In genomic region chr5:97100486-97100885, GRCh38 we compare ENCODE assay signal across 16 cellular contexts. TPM values are rescaled to one million over a fixed set of nuclear protein-coding genes. Genes with fewer than 3 reads are reported as not detected.
DNase-seq lines count a peak whose midpoint lies in the region; FAIRE-seq and TF ChIP-seq lines count a peak whose summit lies in the region.
"Had no signal": no experiment of that assay in that cellular context is flagged by ENCODE, and none has a peak within 500 bp of the region (broad histone marks: within the 10 kb centered on the region; RNA-seq: fewer than 3 reads in every experiment).

No MANE protein-coding gene starts in this region.

- FAIRE-seq in astrocyte (lab: Jason Lieb, UNC): no peak

- no peaks in the 10 kb centered on the region for H3K36me3 Mint-ChIP-seq in astrocyte (ENCODE audit: low read depth, unreplicated experiment)
- H3K36me3 Mint-ChIP-seq: CD4-positive, alpha-beta memory T cell had no signal

- H3K9me3 Mint-ChIP-seq in astrocyte (ENCODE audit: unreplicated experiment): no peaks in the 10 kb centered on the region
- H3K9me3 Mint-ChIP-seq: CD4-positive, alpha-beta memory T cell; H9 had no signal

- H3K4me2 ChIP-seq in astrocyte (ENCODE audit: low read length): no peak overlapping the region

- H3K4me3 ChIP-seq in astrocyte (ENCODE audit: insufficient read depth, low read depth, low read length) (no peak overlapping the region), fibroblast of pulmonary artery (replicated peaks; ENCODE audit: low read depth, low read length) (no peak overlapping the region), WERI-Rb-1 (ENCODE audit: low read depth, low read length) (no peak overlapping the region)

- DNase-seq in H4 (ENCODE audit: low spot score) (peak; percentile 8), astrocyte (ENCODE audit: low read depth) (peak; percentile 26), fibroblast of pulmonary artery (ENCODE audit: low read depth) (peak; percentile 13), putamen (ENCODE audit: low spot score) (peak; percentile 14), NCI-H2107 (lab: John Stamatoyannopoulos, UW) (no peak), superior temporal gyrus (ENCODE audit: extremely low spot score) (no peak), nucleus accumbens (lab: John Stamatoyannopoulos, UW) (no peak), WERI-Rb-1 (no peak)
- DNase-seq: BE2C; CD4-positive, alpha-beta memory T cell; H9; Kasumi-1; NCI-H1930; NCI-H524 treated with DMSO at 0.1 percent for 48 hours; NK-92 treated with Interleukin-12 subunit alpha and Interleukin-12 subunit beta, amount 100 ng/mL, for 24 hours had no signal

- no peak overlapping the region for H3K9ac ChIP-seq in astrocyte (ENCODE audit: low read length)

- no peaks in the 10 kb centered on the region for H4K20me1 ChIP-seq in astrocyte (ENCODE audit: insufficient read depth, low read length)

- H3K27me3 Mint-ChIP-seq in astrocyte (ENCODE audit: low read depth, unreplicated experiment): no peaks in the 10 kb centered on the region

- no peak overlapping the region for H3K27ac Mint-ChIP-seq in astrocyte (ENCODE audit: unreplicated experiment)

- H3K9me3 ChIP-seq in astrocyte (ENCODE audit: insufficient read depth, low read depth, low read length): no peaks in the 10 kb centered on the region
- H3K9me3 ChIP-seq in WERI-Rb-1 (ENCODE audit: severe bottlenecking): no peaks in the 10 kb centered on the region
- H3K9me3 ChIP-seq: BE2C had no signal

- no peak overlapping the region for H3K4me3 Mint-ChIP-seq in astrocyte (ENCODE audit: unreplicated experiment)
- H3K4me3 Mint-ChIP-seq: CD4-positive, alpha-beta memory T cell; H9 had no signal

- H3K27me3 ChIP-seq in astrocyte (ENCODE audit: insufficient read depth, low read length): no peaks in the 10 kb centered on the region
- no peaks in the 10 kb centered on the region for H3K27me3 ChIP-seq in WERI-Rb-1 (ENCODE audit: insufficient read depth, low read depth, severe bottlenecking)
- H3K27me3 ChIP-seq: BE2C had no signal

- no peak overlapping the region for H2AFZ ChIP-seq in astrocyte (ENCODE audit: low read depth, low read length)

- H3K27ac ChIP-seq in astrocyte (ENCODE audit: low read depth, low read length): no peak overlapping the region
- H3K27ac ChIP-seq in WERI-Rb-1: no peak overlapping the region

- no peaks in the 10 kb centered on the region for H3K36me3 ChIP-seq in astrocyte (ENCODE audit: insufficient read depth, low read length)
- no peaks in the 10 kb centered on the region for H3K36me3 ChIP-seq in WERI-Rb-1
- H3K36me3 ChIP-seq: BE2C had no signal

- TF ChIP-seq CTCF in astrocyte (IDR thresholded peaks at IDR 0.05; ENCODE audit: insufficient read depth, low read depth, low read length) (no peak), fibroblast of pulmonary artery (IDR thresholded peaks at IDR 0.05; ENCODE audit: low read length, missing control alignments) (no peak), WERI-Rb-1 (IDR thresholded peaks at IDR 0.05; ENCODE audit: low read depth, low read length) (no peak)

- peaks cover 11% of the 10 kb centered on the region for H3K4me1 Mint-ChIP-seq in astrocyte (ENCODE audit: low read depth, unreplicated experiment)

- no peaks in the 10 kb centered on the region for H3K79me2 ChIP-seq in astrocyte (ENCODE audit: insufficient read depth, low read length)

- peaks cover 12% of the 10 kb centered on the region for H3K4me1 ChIP-seq in astrocyte (ENCODE audit: insufficient read depth, low read length)
- H3K4me1 ChIP-seq: BE2C had no signal

RNA-seq across cellular contexts. Expression of gene LIX1, which starts 41.9 kb away (rescaled TPM):
- 0.12 TPM in 1 of 2 replicates, not detected in the other for total RNA-seq in H4 (2014; rRNA removed; shearing (Covaris generic))
- total RNA-seq in astrocyte: 0.24 and 0.59 TPM in 2 replicates
- total RNA-seq: CD4-positive, alpha-beta memory T cell; SK-MEL-5 had no signal

Comparison
In these comparisons a context has a peak if more than half of its experiments do, and no peak if none do; other contexts are left out.
1. DNase-seq: peak in H4 (single experiment), astrocyte (single experiment), fibroblast of pulmonary artery (single experiment) and putamen (single experiment); none in NCI-H2107 (single experiment), superior temporal gyrus (single experiment), nucleus accumbens (0 of 56) and WERI-Rb-1 (single experiment).